ENCODE assay signal across 8 cellular contexts in genomic region chr7:41702635-41703371, GRCh38. TPM values are rescaled to one million over a fixed set of nuclear protein-coding genes. Genes with fewer than 3 reads are reported as not detected.
DNase-seq lines count a peak whose midpoint lies in the region; ATAC-seq, FAIRE-seq and TF ChIP-seq lines count a peak whose summit lies in the region.

Gene INHBA (minus strand): TSS chr7:41703090. CDS start chr7:41700374, 2,716 bp downstream.

- H3K4ac ChIP-seq in trophoblast cell (ENCODE audit: low read depth, low read length): no peak within 1 kb of the TSS

- no peak within 1 kb of the TSS for H4K91ac ChIP-seq in trophoblast cell (ENCODE audit: low read depth, low read length)

- H3K4me3 ChIP-seq in gastroesophageal sphincter (peak within 1 kb of the TSS; percentile 62 to 63), trophoblast cell (ENCODE audit: low read depth, low read length) (no peak within 1 kb of the TSS), HepG2 (replicated peaks in 1 of 3; ENCODE audit: insufficient read depth in 1 of 3, low read depth in 2 of 3, low read length in 3 of 3) (no peak within 1 kb of the TSS)

- H4K8ac ChIP-seq in trophoblast cell (ENCODE audit: low read depth, low read length): peak within 1 kb of the TSS; percentile 57

- no peaks in the 10 kb centered on the region for H4K20me1 ChIP-seq in HepG2 (ENCODE audit: insufficient read depth, low read length)

- no peak for TF ChIP-seq CTCF in VCaP (conservative IDR thresholded peaks at IDR 0.05)
- TF ChIP-seq CTCF in gastroesophageal sphincter (IDR thresholded peaks at IDR 0.05): no peak
- no peak for TF ChIP-seq CTCF in HepG2 (CRISPR knock-in tag; IDR thresholded peaks at IDR 0.05)

- no TSS peak for BruUV-seq in HepG2 (replicated peaks; lab: Mats Ljungman, UMichigan)

- H3K9ac ChIP-seq in trophoblast cell (ENCODE audit: low read length) (no peak within 1 kb of the TSS), HepG2 (ENCODE audit: insufficient read depth, low read depth, low read length) (no peak within 1 kb of the TSS)

- no peak for FAIRE-seq in HepG2 (lab: Jason Lieb, UNC)

- H3K79me2 ChIP-seq in trophoblast cell (ENCODE audit: control insufficient read depth, insufficient read depth, low read length, poor library complexity) (peaks cover 13% of the 10 kb centered on the region), HepG2 (ENCODE audit: insufficient read depth, low read length) (no peaks in the 10 kb centered on the region)

- H3K9me3 ChIP-seq in gastroesophageal sphincter (no peaks in the 10 kb centered on the region), trophoblast cell (ENCODE audit: insufficient read depth, low read depth, low read length) (no peaks in the 10 kb centered on the region), HepG2 (ENCODE audit: low read length) (no peaks in the 10 kb centered on the region)

- H3K4me2 ChIP-seq in trophoblast cell (ENCODE audit: low read length) (no peak within 1 kb of the TSS), HepG2 (ENCODE audit: low read depth, low read length) (no peak within 1 kb of the TSS)

- no peak for TF ChIP-seq EP300 in gastroesophageal sphincter (IDR thresholded peaks at IDR 0.05)
- TF ChIP-seq EP300 in HepG2 (IDR thresholded peaks at IDR 0.05; ENCODE audit: low read depth in 2 of 2, low read length in 2 of 2): no peak
- TF ChIP-seq EP300 in HepG2 (CRISPR knock-in tag; IDR thresholded peaks at IDR 0.05; ENCODE audit: borderline replicate concordance): no peak

- CTCF ChIA-PET in HepG2 (lab: Yijun Ruan, JAX; ENCODE audit: low intra/inter-chr PET ratio, low total read pairs): no interaction called here

- no peaks in the 10 kb centered on the region for H3K36me3 ChIP-seq in gastroesophageal sphincter
- H3K36me3 ChIP-seq in trophoblast cell (ENCODE audit: control insufficient read depth in 1 of 2, insufficient read depth in 2 of 2, low read length in 2 of 2): no peaks in the 10 kb centered on the region
- no peaks in the 10 kb centered on the region for H3K36me3 ChIP-seq in HepG2 (replicated peaks in 1 of 2; ENCODE audit: control insufficient read depth in 1 of 2, insufficient read depth in 2 of 2, low read length in 2 of 2)

- H2BK12ac ChIP-seq in trophoblast cell (ENCODE audit: low read length): peak within 1 kb of the TSS; percentile 13

- TF ChIP-seq RAD21 in HepG2 (CRISPR knock-in tag; IDR thresholded peaks at IDR 0.05): no peak

- H3K27me3 ChIP-seq in gastroesophageal sphincter: no peaks in the 10 kb centered on the region
- no peaks in the 10 kb centered on the region for H3K27me3 ChIP-seq in trophoblast cell (ENCODE audit: insufficient read depth, low read length)
- peaks cover 0 to 7% of the 10 kb centered on the region in 2 experiments; a peak in 3 of 5 replicates for H3K27me3 ChIP-seq in HepG2 (ENCODE audit: control insufficient read depth in 1 of 2, insufficient read depth in 2 of 2, low read length in 2 of 2)

- H3K27ac ChIP-seq in VCaP: peak within 1 kb of the TSS; percentile 82
- H3K27ac ChIP-seq in gastroesophageal sphincter: peak within 1 kb of the TSS; percentile 90 to 94 (median 92)
- H3K27ac ChIP-seq in trophoblast cell (ENCODE audit: low read depth, low read length): no peak within 1 kb of the TSS
- no peak within 1 kb of the TSS for H3K27ac ChIP-seq in HepG2 (ENCODE audit: extremely low read length, insufficient read depth, low read length)

- H2BK5ac ChIP-seq in trophoblast cell (ENCODE audit: low read depth, low read length, poor library complexity): no peak within 1 kb of the TSS

- no peak within 1 kb of the TSS for H2BK120ac ChIP-seq in trophoblast cell (ENCODE audit: insufficient read depth, low read length, poor library complexity)

- in situ Hi-C loops in HepG2 (cut with HindIII; ENCODE audit: extremely low pct_ligation_motif_present, low pct_unique_long_range_greater_than_20kb): loop anchor here (10.0 to 25.0 kb wide), 2 partner anchors 1378 to 1466 kb away; no protein-coding TSS in a partner anchor

- 30 to 32% methylated on average over 3 of the region's 3 CpGs for WGBS in gastroesophageal sphincter (ENCODE audit: low coverage in 1 of 2), 2 donors
- WGBS in trophoblast cell (ENCODE audit: extremely low coverage, insufficient coverage, insufficient read length): no CpG with 5 or more reads among the region's 3 CpGs
- WGBS in HepG2 (ENCODE audit: low lambda C conversion rate): 65% methylated on average over 3 of the region's 3 CpGs

- POLR2A ChIA-PET in HepG2 (lab: Yijun Ruan, JAX): no interaction called here

- TF ChIP-seq POLR2A in gastroesophageal sphincter (IDR thresholded peaks at IDR 0.05) (peak in 1 of 2 donors; percentile 24), HepG2 (IDR thresholded peaks at IDR 0.05; ENCODE audit: insufficient read depth in 1 of 2, low read depth in 2 of 2, low read length in 2 of 2) (no peak)

- ATAC-seq in gastroesophageal sphincter: peak; percentile 62
- ATAC-seq in HG02798 (IDR thresholded peaks at IDR 0.05; ENCODE audit: poor library complexity, unreplicated experiment): no peak
- ATAC-seq in HepG2: no peak

- H3K23ac ChIP-seq in trophoblast cell (ENCODE audit: low read length): no peak within 1 kb of the TSS

- intact Hi-C loops in HepG2 (cut with micrococcal nuclease; ENCODE audit: unreplicated experiment): no loop called here

- no peak within 1 kb of the TSS for H2AFZ ChIP-seq in trophoblast cell (ENCODE audit: insufficient read depth, low read length, poor library complexity)
- no peak within 1 kb of the TSS for H2AFZ ChIP-seq in HepG2 (ENCODE audit: low read length)

- peaks cover 27% of the 10 kb centered on the region for H3K79me1 ChIP-seq in trophoblast cell (ENCODE audit: low read length)

- H3K18ac ChIP-seq in trophoblast cell (ENCODE audit: low read length): no peak within 1 kb of the TSS

- H2AK5ac ChIP-seq in trophoblast cell (ENCODE audit: low read length): no peak within 1 kb of the TSS

- peak; percentile 83 for DNase-seq in GM03348 (ENCODE audit: low spot score)
- peak; percentile 21 to 55 for DNase-seq in trophoblast cell
- no peak for DNase-seq in NCI-H187 (lab: John Stamatoyannopoulos, UW)
- no peak for DNase-seq in activated naive CD4-positive, alpha-beta T cell treated with Interleukin-2 at 50 U/mL for 16 hours
- no peak for DNase-seq in HepG2 (ENCODE audit: low spot score)

- H3K14ac ChIP-seq in trophoblast cell (ENCODE audit: low read length): no peak within 1 kb of the TSS

- H3K4me1 ChIP-seq in gastroesophageal sphincter (peaks cover 5 to 66% (median 9%) of the 10 kb centered on the region in 3 donors), trophoblast cell (ENCODE audit: control insufficient read depth in 1 of 2, insufficient read depth in 2 of 2, low read length in 2 of 2) (peaks cover 20 to 21% of the 10 kb centered on the region in 2 experiments), HepG2 (ENCODE audit: insufficient read depth, low read length) (peaks cover 17% of the 10 kb centered on the region)

- no peak within 1 kb of the TSS for H4K12ac ChIP-seq in trophoblast cell (ENCODE audit: low read depth, low read length)

TF ChIP-seq in HepG2, 621 proteins besides CTCF, POLR2A, EP300 and RAD21 (continues in another document):
- TF ChIP-seq SMC3 (IDR thresholded peaks at IDR 0.05; ENCODE audit: low read length) (no peak), MIER2 (CRISPR knock-in tag; IDR thresholded peaks at IDR 0.05) (no peak), ZNF570 (CRISPR knock-in tag; IDR thresholded peaks at IDR 0.05; ENCODE audit: borderline replicate concordance) (no peak), EHMT2 (IDR thresholded peaks at IDR 0.05; ENCODE audit: borderline replicate concordance, low read depth, low read length) (no peak), TCF12 (IDR thresholded peaks at IDR 0.05) (no peak), TCF12 (CRISPR knock-in tag; IDR thresholded peaks at IDR 0.05) (no peak), FOSL2 (CRISPR knock-in tag; IDR thresholded peaks at IDR 0.05) (no peak), ZNF274 (CRISPR knock-in tag; IDR thresholded peaks at IDR 0.05) (no peak), HES4 (CRISPR knock-in tag; IDR thresholded peaks at IDR 0.05; ENCODE audit: borderline replicate concordance) (no peak), POLR2G (IDR thresholded peaks at IDR 0.05; ENCODE audit: low read depth, low read length) (no peak)
- TF ChIP-seq, protein P1, sequence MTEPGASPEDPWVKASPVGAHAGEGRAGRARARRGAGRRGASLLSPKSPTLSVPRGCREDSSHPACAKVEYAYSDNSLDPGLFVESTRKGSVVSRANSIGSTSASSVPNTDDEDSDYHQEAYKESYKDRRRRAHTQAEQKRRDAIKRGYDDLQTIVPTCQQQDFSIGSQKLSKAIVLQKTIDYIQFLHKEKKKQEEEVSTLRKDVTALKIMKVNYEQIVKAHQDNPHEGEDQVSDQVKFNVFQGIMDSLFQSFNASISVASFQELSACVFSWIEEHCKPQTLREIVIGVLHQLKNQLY (CRISPR knock-in tag; IDR thresholded peaks at IDR 0.05): no peak

RNA-seq across cellular contexts. Expression of gene INHBA, which starts in this region (rescaled TPM):
- 10 to 100 TPM; 16.7 to 49.2 (median 44.5) TPM for total RNA-seq in gastroesophageal sphincter
- polyA plus RNA-seq in trophoblast cell (2013): 33.1 and 34.2 TPM in 2 replicates
- not detected in 2 replicates for total RNA-seq in HepG2 (2016; rRNA removed; fragmentation: Illumina TruSeq; extraction: Trizol)
- not detected in 2 replicates for total RNA-seq in HepG2 (2016; cell fraction: cytosol; rRNA removed; fragmentation: Illumina TruSeq; extraction: Trizol; ENCODE audit: low read depth)
- not detected in 2 replicates for total RNA-seq in HepG2 (2016; cell fraction: insoluble cytoplasmic fraction; rRNA removed; fragmentation: Illumina TruSeq; extraction: Trizol)
- total RNA-seq in HepG2 (2016; cell fraction: membrane; rRNA removed; fragmentation: Illumina TruSeq; extraction: Trizol): not detected in 2 replicates
- not detected in 2 replicates for total RNA-seq in HepG2 (2016; cell fraction: nucleus; rRNA removed; fragmentation: Illumina TruSeq; extraction: Trizol)
- not detected in 2 replicates for polyA plus RNA-seq in HepG2 (2011; rRNA removed)
- polyA plus RNA-seq in HepG2 (2011; cell fraction: cytosol; rRNA removed): not detected in 2 replicates
- not detected in 2 replicates for polyA plus RNA-seq in HepG2 (2011; cell fraction: nucleus; rRNA removed)
- polyA plus RNA-seq in HepG2 (2012): not detected in 2 replicates
- polyA plus RNA-seq in HepG2 (2016; cell fraction: cytosol; fragmentation: Illumina TruSeq; extraction: Trizol; ENCODE audit: low read depth): not detected in 2 replicates
- polyA plus RNA-seq in HepG2 (2016; cell fraction: insoluble cytoplasmic fraction; fragmentation: Illumina TruSeq; extraction: Trizol; ENCODE audit: low read depth): not detected in 2 replicates
- polyA plus RNA-seq in HepG2 (2016; cell fraction: membrane; fragmentation: Illumina TruSeq; extraction: Trizol; ENCODE audit: low read depth): not detected in 2 replicates
- polyA plus RNA-seq in HepG2 (2016; cell fraction: nucleus; fragmentation: Illumina TruSeq; extraction: Trizol; ENCODE audit: insufficient read depth, low read depth): not detected in 2 replicates
- 0.30 TPM in 1 of 2 replicates, not detected in the other for polyA minus RNA-seq in HepG2 (2011; rRNA and poly(A)+ RNA removed; ENCODE audit: low replicate concordance)
- polyA minus RNA-seq in HepG2 (2011; cell fraction: cytosol; rRNA and poly(A)+ RNA removed): not detected in 2 replicates
- polyA minus RNA-seq in HepG2 (2011; cell fraction: nucleus; rRNA and poly(A)+ RNA removed): not detected in 2 replicates

Comparison
In these comparisons a context has a peak if more than half of its experiments do, and no peak if none do; other contexts are left out.
1. RNA of gene INHBA (total RNA-seq): 16.7 to 49.2 TPM in gastroesophageal sphincter; not detected in HepG2; every median in the first group is over 10 times any median in the second.
2. DNase-seq: peak in GM03348 (single experiment) and trophoblast cell (2 of 2); none in NCI-H187 (0 of 2), activated naive CD4-positive, alpha-beta T cell treated with Interleukin-2 at 50 U/mL for 16 hours (single experiment) and HepG2 (single experiment).
3. H3K27ac ChIP-seq: peak in VCaP (single experiment) and gastroesophageal sphincter (4 of 4); none in trophoblast cell (single experiment) and HepG2 (single experiment).
4. H3K4me3 ChIP-seq: peak in gastroesophageal sphincter (2 of 2); none in trophoblast cell (single experiment) and HepG2 (0 of 3).